Comparison of ENCODE assay signal across 22 cellular contexts in the genomic region with DNA sequence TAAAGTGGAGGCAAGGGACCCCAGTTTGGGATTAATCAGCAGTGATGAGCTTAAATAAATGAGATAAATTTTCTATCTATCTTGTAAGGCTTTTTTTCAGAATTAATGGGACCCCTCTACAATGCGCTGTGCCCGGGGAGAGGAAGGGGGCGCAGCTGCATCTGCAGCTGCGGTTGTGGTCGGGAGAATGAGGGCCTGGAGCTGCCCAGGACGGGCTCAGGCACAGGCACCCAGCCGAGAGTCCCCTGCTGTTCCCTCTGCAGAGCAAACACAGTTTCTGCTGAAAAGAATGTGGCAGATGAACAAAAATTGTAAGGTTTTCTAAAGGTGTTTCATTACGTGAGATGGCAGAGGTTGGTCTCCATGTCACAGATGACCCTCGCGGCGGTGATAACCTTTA.
DNase-seq lines count a peak whose midpoint lies in the region; ATAC-seq, FAIRE-seq and TF ChIP-seq lines count a peak whose summit lies in the region.
"Had no signal": no experiment of that assay in that cellular context is flagged by ENCODE, and none has a peak within 500 bp of the region (broad histone marks: within the 10 kb centered on the region; RNA-seq: fewer than 3 reads in every experiment).

No MANE protein-coding gene starts in this region.

- H3K27ac ChIP-seq in K562 (ENCODE audit: extremely low read depth, low read depth, low read length), result no peak overlapping the region
- no peak overlapping the region for H3K27ac ChIP-seq in psoas muscle
- H3K27ac ChIP-seq in upper lobe of left lung, result no peak overlapping the region
- H3K27ac ChIP-seq in A673 (ENCODE audit: low read depth, low read length, poor library complexity, severe bottlenecking), result no peak overlapping the region
- no peak overlapping the region for H3K27ac ChIP-seq in coronary artery
- H3K27ac ChIP-seq: 22Rv1, BLaER1, GM23248, SJSA1 had no signal

- DNase-seq in NCI-H1417 (lab: John Stamatoyannopoulos, UW) (peak in 2 of 3 experiments; percentile 20 to 51), NCI-H1417 treated with DMSO at 0.1 percent for 48 hours (lab: John Stamatoyannopoulos, UW) (no peak), NCI-H146 (lab: John Stamatoyannopoulos, UW) (peak; percentile 89), K562 (ENCODE audit: extremely low read depth in 1 of 4, low spot score in 3 of 4) (no peak), psoas muscle (peak; percentile 1 to 2), upper lobe of left lung (no peak), A673 (ENCODE audit: low spot score) (no peak), coronary artery (ENCODE audit: low spot score) (no peak)
- DNase-seq: CD8-positive, alpha-beta T cell; GDM1; GM23248; IMR-90; Kasumi-1; MM.1S; NCI-H1105 treated with DMSO at 0.1 percent for 48 hours; NCI-H2029; SW 1271 had no signal

- TF ChIP-seq EP300 in K562 (IDR thresholded peaks at IDR 0.05; ENCODE audit: low read length), result no peak
- TF ChIP-seq EP300 in upper lobe of left lung (IDR thresholded peaks at IDR 0.05), result no peak

- CTCF ChIA-PET in K562 (lab: Yijun Ruan, JAX; ENCODE audit: low intra/inter-chr PET ratio) (no interaction called here), A673 (lab: Charles Lee) (no interaction called here)

- BruUV-seq in K562 (replicated peaks; lab: Mats Ljungman, UMichigan) (no TSS peak), A673 (replicated peaks; lab: Mats Ljungman, UMichigan) (no TSS peak)

- no peaks in the 10 kb centered on the region for H3K9me1 ChIP-seq in K562 (ENCODE audit: control insufficient read depth, insufficient read depth, low read length)

- H2AFZ ChIP-seq in K562 (ENCODE audit: low read depth, low read length), result no peak overlapping the region
- H2AFZ ChIP-seq: GM23248 had no signal

- POLR2A ChIA-PET in K562 (lab: Yijun Ruan, JAX) (interaction anchor here (0.7 kb wide), 1 partner anchor 20 kb away, joined by 3 read pairs; no protein-coding TSS in a partner anchor), A673 (lab: Charles Lee; ENCODE audit: low non-redundant PET) (no interaction called here)

- H3K9ac ChIP-seq in K562 (ENCODE audit: insufficient read depth in 1 of 2, low read depth in 2 of 2, low read length in 2 of 2), result no peak overlapping the region
- H3K9ac ChIP-seq: BLaER1, GM23248 had no signal

- in situ Hi-C loops in K562 (cut with MboI), result no loop called here

- no peaks in the 10 kb centered on the region for H3K36me3 ChIP-seq in K562 (ENCODE audit: control insufficient read depth, insufficient read depth, low read length)
- H3K36me3 ChIP-seq in psoas muscle (ENCODE audit: insufficient read depth in 1 of 2, low read depth in 1 of 2), result no peaks in the 10 kb centered on the region
- H3K36me3 ChIP-seq in upper lobe of left lung, result no peaks in the 10 kb centered on the region
- no peaks in the 10 kb centered on the region for H3K36me3 ChIP-seq in A673 (ENCODE audit: insufficient read depth, low read length, poor library complexity, severe bottlenecking)
- H3K36me3 ChIP-seq: BLaER1, SJSA1 had no signal

- no peak overlapping the region for H3K4me2 ChIP-seq in K562 (ENCODE audit: insufficient read depth, low read length)
- H3K4me2 ChIP-seq: BLaER1 had no signal

- TF ChIP-seq CTCF in K562 (IDR thresholded peaks at IDR 0.05 in 2 of 3, conservative IDR thresholded peaks at IDR 0.05 in 1 of 3; ENCODE audit: insufficient read depth in 2 of 3, low read depth in 1 of 3, low read length in 3 of 3) (no peak), psoas muscle (IDR thresholded peaks at IDR 0.05) (no peak), upper lobe of left lung (IDR thresholded peaks at IDR 0.05) (no peak), A673 (conservative IDR thresholded peaks at IDR 0.05; ENCODE audit: low read depth, low read length) (no peak), coronary artery (IDR thresholded peaks at IDR 0.05) (no peak)

- ATAC-seq in K562, result peak; percentile 32; the same call in 1 of the 3 replicates
- ATAC-seq in psoas muscle, result no peak
- no peak for ATAC-seq in upper lobe of left lung (ENCODE audit: low FRiP score in 2 of 2)
- ATAC-seq: CD8-positive, alpha-beta T cell; GM12878 had no signal

- WGBS in K562 (ENCODE audit: insufficient coverage, low coverage, missing lambda C conversion rate), result under 1% methylated on average over 11 of the region's 11 CpGs
- 58 to 67% (median 64%) methylated on average over 11 of the region's 11 CpGs for WGBS in psoas muscle, 3 donors
- WGBS in upper lobe of left lung, 2 donors, result 66 to 67% methylated on average over 11 of the region's 11 CpGs

- H3K9me3 ChIP-seq in K562 (replicated peaks; ENCODE audit: control insufficient read depth, insufficient read depth, low read depth, low read length), result no peaks in the 10 kb centered on the region
- no peaks in the 10 kb centered on the region for H3K9me3 ChIP-seq in psoas muscle
- H3K9me3 ChIP-seq in upper lobe of left lung, result no peaks in the 10 kb centered on the region
- no peaks in the 10 kb centered on the region for H3K9me3 ChIP-seq in A673 (ENCODE audit: low read depth, low read length, poor library complexity, severe bottlenecking)
- H3K9me3 ChIP-seq: BLaER1 had no signal

- peaks cover 10% of the 10 kb centered on the region for H4K20me1 ChIP-seq in K562 (replicated peaks; ENCODE audit: control insufficient read depth, insufficient read depth, low read length)
- H4K20me1 ChIP-seq: BLaER1 had no signal

- no peaks in the 10 kb centered on the region for H3K79me2 ChIP-seq in K562 (ENCODE audit: control insufficient read depth, insufficient read depth, low read length)

- H3K4me1 ChIP-seq in K562 (replicated peaks in 1 of 2; ENCODE audit: control insufficient read depth in 2 of 2, insufficient read depth in 2 of 2, low read length in 2 of 2) (peaks cover 0 to 11% of the 10 kb centered on the region in 2 experiments; a peak in 1 of 5 replicates), psoas muscle (no peaks in the 10 kb centered on the region), upper lobe of left lung (no peaks in the 10 kb centered on the region), A673 (ENCODE audit: insufficient read depth, low read length, poor library complexity, severe bottlenecking) (no peaks in the 10 kb centered on the region)
- H3K4me1 ChIP-seq: SJSA1 had no signal

- H3K4me3 ChIP-seq in K562 (no peak overlapping the region), psoas muscle (no peak overlapping the region), upper lobe of left lung (no peak overlapping the region), A673 (ENCODE audit: low read depth, low read length, poor library complexity, severe bottlenecking) (no peak overlapping the region), coronary artery (no peak overlapping the region)
- H3K4me3 ChIP-seq: BLaER1, GM12878, GM23248, SJSA1 had no signal

- no peak for FAIRE-seq in K562 (lab: Jason Lieb, UNC)
- FAIRE-seq: GM12878, GM18507 had no signal

- intact Hi-C loops in K562 (cut with micrococcal nuclease), result no loop called here
- intact Hi-C loops in psoas muscle (cut with DNase I), result no loop called here
- intact Hi-C loops in A673 (cut with micrococcal nuclease; ENCODE audit: unreplicated experiment), result no loop called here

- no peak for TF ChIP-seq RAD21 in K562 (CRISPR knock-in tag; conservative IDR thresholded peaks at IDR 0.05 in 1 of 2, IDR thresholded peaks at IDR 0.05 in 1 of 2)

- H3K27me3 ChIP-seq in K562 (ENCODE audit: control insufficient read depth in 2 of 2, insufficient read depth in 2 of 2, low read length in 2 of 2) (peaks cover 58 to 86% of the 10 kb centered on the region in 2 experiments), psoas muscle (ENCODE audit: insufficient read depth in 3 of 3, low read length in 2 of 3) (peaks cover 0 to 3% (median 0%) of the 10 kb centered on the region in 3 donors), upper lobe of left lung (no peaks in the 10 kb centered on the region), A673 (replicated peaks; ENCODE audit: insufficient read depth, low read depth, low read length, poor library complexity) (no peaks in the 10 kb centered on the region)
- H3K27me3 ChIP-seq: BLaER1, SJSA1 had no signal

- TF ChIP-seq POLR2A in K562 (conservative IDR thresholded peaks at IDR 0.05) (no peak), upper lobe of left lung (IDR thresholded peaks at IDR 0.05) (no peak)

TF ChIP-seq in K562, 482 proteins besides CTCF, POLR2A, EP300 and RAD21 (continues in another document):
- TF ChIP-seq MCM5 (IDR thresholded peaks at IDR 0.05; ENCODE audit: low read depth) (no peak), FOXA1 (IDR thresholded peaks at IDR 0.05; ENCODE audit: borderline replicate concordance) (no peak), ZNF324 (CRISPR knock-in tag; IDR thresholded peaks at IDR 0.05) (no peak), RNF2 (IDR thresholded peaks at IDR 0.05) (no peak), SAFB (IDR thresholded peaks at IDR 0.05; ENCODE audit: borderline replicate concordance, low read depth, low read length) (no peak), XRCC3 (IDR thresholded peaks at IDR 0.05) (no peak), SMAD3 (CRISPR knock-in tag; conservative IDR thresholded peaks at IDR 0.05) (no peak), TEAD1 (CRISPR knock-in tag; IDR thresholded peaks at IDR 0.05) (no peak), NFATC3 (IDR thresholded peaks at IDR 0.05) (no peak), KLF16 (IDR thresholded peaks at IDR 0.05) (no peak), SPI1 (IDR thresholded peaks at IDR 0.05; ENCODE audit: borderline replicate concordance, low read depth, low read length) (no peak)
- TF ChIP-seq, protein P1, sequence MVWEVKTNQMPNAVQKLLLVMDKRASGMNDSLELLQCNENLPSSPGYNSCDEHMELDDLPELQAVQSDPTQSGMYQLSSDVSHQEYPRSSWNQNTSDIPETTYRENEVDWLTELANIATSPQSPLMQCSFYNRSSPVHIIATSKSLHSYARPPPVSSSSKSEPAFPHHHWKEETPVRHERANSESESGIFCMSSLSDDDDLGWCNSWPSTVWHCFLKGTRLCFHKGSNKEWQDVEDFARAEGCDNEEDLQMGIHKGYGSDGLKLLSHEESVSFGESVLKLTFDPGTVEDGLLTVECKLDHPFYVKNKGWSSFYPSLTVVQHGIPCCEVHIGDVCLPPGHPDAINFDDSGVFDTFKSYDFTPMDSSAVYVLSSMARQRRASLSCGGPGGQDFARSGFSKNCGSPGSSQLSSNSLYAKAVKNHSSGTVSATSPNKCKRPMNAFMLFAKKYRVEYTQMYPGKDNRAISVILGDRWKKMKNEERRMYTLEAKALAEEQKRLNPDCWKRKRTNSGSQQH (CRISPR knock-in tag; IDR thresholded peaks at IDR 0.05), result no peak

Comparison
In these comparisons a context has a peak if more than half of its experiments do, and no peak if none do; other contexts are left out.
1. DNase-seq: peak in NCI-H1417 (2 of 3), NCI-H146 (single experiment) and psoas muscle (2 of 2); none in NCI-H1417 treated with DMSO at 0.1 percent for 48 hours (single experiment), K562 (0 of 4), upper lobe of left lung (0 of 2), A673 (single experiment) and coronary artery (single experiment).